1 cellular context compared by ENCODE assay signal in genomic region chr7:90669002-90669401, GRCh38.
TF ChIP-seq lines count a peak whose summit lies in the region.

No MANE protein-coding gene starts in this region.

TF ChIP-seq in GM12878, 131 proteins besides CTCF, POLR2A, EP300 and RAD21 (continued from another document):
- no peak for TF ChIP-seq ZBTB33 (IDR thresholded peaks at IDR 0.05)
- no peak for TF ChIP-seq ELK1 (IDR thresholded peaks at IDR 0.05; ENCODE audit: low read depth, low read length)
- TF ChIP-seq JUND (IDR thresholded peaks at IDR 0.05; ENCODE audit: low read depth, low read length) = no peak
